Comparison of ENCODE assay signal across 13 cellular contexts in the genomic region with DNA sequence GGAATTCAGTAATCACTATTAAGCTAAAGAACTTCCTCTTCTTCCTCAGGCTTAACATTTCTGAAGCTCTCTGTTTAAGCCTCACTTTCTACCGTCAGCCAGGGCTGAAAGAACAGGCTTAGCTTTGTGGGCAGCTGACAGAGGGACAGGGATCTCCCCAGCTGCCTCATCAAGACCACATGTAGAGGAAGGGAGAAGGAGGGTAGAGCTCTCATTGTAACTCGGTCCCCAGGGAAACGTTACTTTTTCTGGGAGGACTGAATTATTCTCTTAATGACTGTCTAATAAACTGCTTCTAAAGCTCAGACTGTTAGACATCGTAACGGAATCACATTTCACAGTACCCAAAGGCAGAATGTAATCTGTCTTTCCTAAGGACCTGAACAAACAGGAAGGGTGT.
A peak's percentile ranks its signal among the peaks of the same experiment; 100 is the strongest.
DNase-seq lines count a peak whose midpoint lies in the region; ATAC-seq and TF ChIP-seq lines count a peak whose summit lies in the region.
"Had no signal": no experiment of that assay in that cellular context is flagged by ENCODE, and none has a peak within 500 bp of the region (broad histone marks: within the 10 kb centered on the region; RNA-seq: fewer than 3 reads in every experiment).

No MANE protein-coding gene starts in this region.

- no peak overlapping the region for H3K27ac Mint-ChIP-seq in neural progenitor cell
- no peak overlapping the region for H3K27ac Mint-ChIP-seq in T-helper 17 cell
- H3K27ac Mint-ChIP-seq in activated CD8-positive, alpha-beta memory T cell treated with anti-CD3 and anti-CD28 coated beads, Interleukin-2, amount 10 ng/mL, durations not matched to agents 7 days and 5 days, result no peak overlapping the region

- H3K4me3 Mint-ChIP-seq in neural progenitor cell, result no peak overlapping the region
- no peak overlapping the region for H3K4me3 Mint-ChIP-seq in T-helper 17 cell
- H3K4me3 Mint-ChIP-seq in activated CD8-positive, alpha-beta memory T cell treated with anti-CD3 and anti-CD28 coated beads, Interleukin-2, amount 10 ng/mL, durations not matched to agents 7 days and 5 days, result no peak overlapping the region

- CTCF ChIA-PET in activated CD8-positive, alpha-beta memory T cell treated with anti-CD3 and anti-CD28 coated beads, Interleukin-2, amount 10 ng/mL, durations not matched to agents 7 days and 5 days (lab: Charles Lee), result no interaction called here

- H2AFZ ChIP-seq in neural progenitor cell (replicated peaks), result no peak overlapping the region

- H3K4me1 ChIP-seq in neural progenitor cell, result peaks cover 30% of the 10 kb centered on the region
- H3K4me1 ChIP-seq: foreskin keratinocyte, upper lobe of left lung had no signal

- no peaks in the 10 kb centered on the region for H3K27me3 Mint-ChIP-seq in neural progenitor cell (ENCODE audit: insufficient read depth, low read depth)
- H3K27me3 Mint-ChIP-seq in T-helper 17 cell, result peaks cover 43% of the 10 kb centered on the region
- peaks cover 10% of the 10 kb centered on the region for H3K27me3 Mint-ChIP-seq in activated CD8-positive, alpha-beta memory T cell treated with anti-CD3 and anti-CD28 coated beads, Interleukin-2, amount 10 ng/mL, durations not matched to agents 7 days and 5 days

- peak overlapping the region; percentile 76 for H3K27ac ChIP-seq in neural progenitor cell
- H3K27ac ChIP-seq: foreskin keratinocyte, HL-60, upper lobe of left lung had no signal

- ATAC-seq in GM18909 (IDR thresholded peaks at IDR 0.05; ENCODE audit: poor library complexity, unreplicated experiment), result peak; percentile 53
- peak; percentile 32 for ATAC-seq in HG02973 (IDR thresholded peaks at IDR 0.05; ENCODE audit: unreplicated experiment)
- ATAC-seq in T-helper 17 cell, result no peak
- no peak for ATAC-seq in activated CD8-positive, alpha-beta memory T cell treated with anti-CD3 and anti-CD28 coated beads, Interleukin-2, amount 10 ng/mL, durations not matched to agents 7 days and 5 days
- ATAC-seq: foreskin keratinocyte had no signal

- no peaks in the 10 kb centered on the region for H4K20me1 ChIP-seq in neural progenitor cell (ENCODE audit: low read depth)

- H3K4me1 Mint-ChIP-seq in neural progenitor cell (peaks cover 29% of the 10 kb centered on the region), T-helper 17 cell (no peaks in the 10 kb centered on the region)
- H3K4me1 Mint-ChIP-seq in activated CD8-positive, alpha-beta memory T cell treated with anti-CD3 and anti-CD28 coated beads, Interleukin-2, amount 10 ng/mL, durations not matched to agents 7 days and 5 days, result peaks cover 3% of the 10 kb centered on the region

- no peak overlapping the region for H3K4me2 ChIP-seq in neural progenitor cell

- H3K36me3 ChIP-seq in neural progenitor cell, result peaks cover 9% of the 10 kb centered on the region
- H3K36me3 ChIP-seq: upper lobe of left lung had no signal

- H3K36me3 Mint-ChIP-seq in neural progenitor cell (no peaks in the 10 kb centered on the region), T-helper 17 cell (ENCODE audit: low read depth) (no peaks in the 10 kb centered on the region)
- no peaks in the 10 kb centered on the region for H3K36me3 Mint-ChIP-seq in activated CD8-positive, alpha-beta memory T cell treated with anti-CD3 and anti-CD28 coated beads, Interleukin-2, amount 10 ng/mL, durations not matched to agents 7 days and 5 days

- no peak overlapping the region for H3K4me3 ChIP-seq in neural progenitor cell
- H3K4me3 ChIP-seq: upper lobe of left lung had no signal

- no peak overlapping the region for H3K9ac ChIP-seq in neural progenitor cell

- H3K27me3 ChIP-seq in neural progenitor cell, result no peaks in the 10 kb centered on the region
- H3K27me3 ChIP-seq: foreskin keratinocyte, upper lobe of left lung had no signal

- no peaks in the 10 kb centered on the region for H3K9me3 Mint-ChIP-seq in neural progenitor cell
- no peaks in the 10 kb centered on the region for H3K9me3 Mint-ChIP-seq in activated CD8-positive, alpha-beta memory T cell treated with anti-CD3 and anti-CD28 coated beads, Interleukin-2, amount 10 ng/mL, durations not matched to agents 7 days and 5 days (ENCODE audit: low read depth)

- no peaks in the 10 kb centered on the region for H3K9me3 ChIP-seq in neural progenitor cell (ENCODE audit: low read depth)
- no peaks in the 10 kb centered on the region for H3K9me3 ChIP-seq in T-helper 17 cell (ENCODE audit: control insufficient read depth, low read length, poor library complexity, severe bottlenecking)
- H3K9me3 ChIP-seq: upper lobe of left lung had no signal

- no peak for TF ChIP-seq CTCF in neural progenitor cell (IDR thresholded peaks at IDR 0.05)

- peaks cover 15% of the 10 kb centered on the region for H3F3A ChIP-seq in neural progenitor cell (ENCODE audit: low read depth)

- no peaks in the 10 kb centered on the region for H3K79me2 ChIP-seq in neural progenitor cell (ENCODE audit: low read depth)

- DNase-seq in UCSD-AML1 (lab: John Stamatoyannopoulos, UW; ENCODE audit: unreplicated experiment) (peak; percentile 17), neural progenitor cell (ENCODE audit: low spot score) (peak; percentile 65), T-helper 17 cell (no peak), SIG-M5 (lab: John Stamatoyannopoulos, UW) (no peak), RPMI8226 (no peak)
- DNase-seq in activated CD8-positive, alpha-beta memory T cell treated with anti-CD3 and anti-CD28 coated beads, Interleukin-2, amount 10 ng/mL, durations not matched to agents 7 days and 5 days, result no peak
- DNase-seq: COR-L47; foreskin keratinocyte; stimulated activated CD4-positive, alpha-beta T cell treated with anti-CD3 and anti-CD28 coated beads, Interleukin-2, amount 100 ng/mL, for 48 hours; upper lobe of left lung had no signal

Comparison
In these comparisons a context has a peak if more than half of its experiments do, and no peak if none do; other contexts are left out.
1. ATAC-seq: peak in GM18909 (single experiment) and HG02973 (single experiment); none in T-helper 17 cell (single experiment) and activated CD8-positive, alpha-beta memory T cell treated with anti-CD3 and anti-CD28 coated beads, Interleukin-2, amount 10 ng/mL, durations not matched to agents 7 days and 5 days (single experiment).
2. DNase-seq: peak in UCSD-AML1 (single experiment) and neural progenitor cell (single experiment); none in T-helper 17 cell (0 of 3), SIG-M5 (single experiment), RPMI8226 (single experiment) and activated CD8-positive, alpha-beta memory T cell treated with anti-CD3 and anti-CD28 coated beads, Interleukin-2, amount 10 ng/mL, durations not matched to agents 7 days and 5 days (single experiment).